ENCODE assay signal across 15 cellular contexts in the genomic region with DNA sequence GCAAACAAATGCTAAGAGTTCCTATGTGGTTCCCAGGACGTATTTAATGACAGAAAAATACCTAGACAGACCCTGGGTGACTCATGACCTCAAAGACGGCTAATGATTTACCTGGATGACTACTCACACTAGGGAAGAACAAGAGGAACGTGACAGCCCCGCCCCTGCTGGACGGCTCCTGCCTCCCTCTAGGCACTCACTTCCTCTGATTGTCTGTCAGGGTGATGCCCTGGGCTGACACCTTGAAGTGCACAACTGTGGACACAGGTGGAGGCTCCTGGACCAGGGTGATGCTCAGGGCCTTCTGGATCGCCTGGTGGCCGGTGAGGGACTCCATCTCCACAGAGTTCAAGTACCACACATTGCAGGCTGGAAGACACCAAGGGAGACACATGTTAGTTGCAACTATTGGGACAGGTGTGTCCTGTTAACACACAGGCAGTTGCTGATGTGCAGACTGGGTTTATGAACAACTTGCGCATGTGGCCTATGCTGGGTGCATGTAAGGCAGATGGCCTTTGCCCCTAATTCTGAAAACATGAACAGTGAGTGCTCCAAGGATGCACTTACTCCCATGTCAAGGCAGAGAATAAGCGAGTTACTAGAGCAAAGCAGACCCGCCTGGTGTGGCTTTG.
DNase-seq lines count a peak whose midpoint lies in the region; ATAC-seq, FAIRE-seq and TF ChIP-seq lines count a peak whose summit lies in the region.
"Had no signal": no experiment of that assay in that cellular context is flagged by ENCODE, and none has a peak within 500 bp of the region (broad histone marks: within the 10 kb centered on the region; RNA-seq: fewer than 3 reads in every experiment).

No MANE protein-coding gene starts in this region.

- no peaks in the 10 kb centered on the region for H3K27me3 ChIP-seq in ascending aorta

- intact Hi-C loops in kidney (cut with DNase I) (no loop called here), sciatic nerve (cut with DNase I) (no loop called here), ascending aorta (cut with DNase I) (no loop called here)

- no peak overlapping the region for H3K9ac ChIP-seq in kidney (ENCODE audit: low read length in 2 of 2)
- H3K9ac ChIP-seq: parathyroid adenoma had no signal

- H3K4me1 ChIP-seq in kidney (ENCODE audit: control insufficient read depth in 1 of 2, insufficient read depth in 1 of 2, low read depth in 1 of 2, low read length in 2 of 2), result peaks cover 0 to 19% of the 10 kb centered on the region in 2 donors
- no peaks in the 10 kb centered on the region for H3K4me1 ChIP-seq in ascending aorta

- no peak for FAIRE-seq in kidney (lab: Jason Lieb, UNC)
- no peak for FAIRE-seq in D721Med (lab: Jason Lieb, UNC)

- peak; percentile 79 for DNase-seq in LoVo (ENCODE audit: low spot score)
- peak; percentile 82 for DNase-seq in kidney
- DNase-seq in sciatic nerve (ENCODE audit: low spot score), result peak; percentile 45
- DNase-seq in D721Med (ENCODE audit: insufficient read length, low spot score), result no peak
- DNase-seq in ascending aorta (ENCODE audit: low spot score in 2 of 2), result no peak
- no peak for DNase-seq in ecto neural progenitor cell (ENCODE audit: low spot score)
- DNase-seq: activated CD4-positive, CD25-positive, alpha-beta regulatory T cell; activated CD8-positive, alpha-beta memory T cell treated with anti-CD3 and anti-CD28 coated beads, Interleukin-2, amount 10 ng/mL, durations not matched to agents 7 days and 5 days; effector memory CD8-positive, alpha-beta T cell; foreskin melanocyte; Karpas-422; midbrain; NCI-H1436 had no signal

- TF ChIP-seq CTCF in kidney (IDR thresholded peaks at IDR 0.05; ENCODE audit: borderline replicate concordance, extremely low read depth, insufficient read depth) (no peak), D721Med (IDR thresholded peaks at IDR 0.05; ENCODE audit: insufficient read depth, missing control alignments) (no peak), ascending aorta (IDR thresholded peaks at IDR 0.05) (no peak)

- H3K9me3 ChIP-seq in kidney (ENCODE audit: control insufficient read depth in 1 of 2, low read length in 2 of 2), result no peaks in the 10 kb centered on the region
- H3K9me3 ChIP-seq in ascending aorta, result no peaks in the 10 kb centered on the region

- peak; percentile 80 for ATAC-seq in GM19438 (IDR thresholded peaks at IDR 0.05; ENCODE audit: low read depth, unreplicated experiment)
- ATAC-seq in sciatic nerve, result no peak
- ATAC-seq: activated CD8-positive, alpha-beta memory T cell treated with anti-CD3 and anti-CD28 coated beads, Interleukin-2, amount 10 ng/mL, durations not matched to agents 7 days and 5 days; effector memory CD8-positive, alpha-beta T cell had no signal

- H3K4me3 ChIP-seq in kidney (ENCODE audit: low read length in 2 of 2) (no peak overlapping the region), ascending aorta (no peak overlapping the region)

- H3K36me3 ChIP-seq in kidney (ENCODE audit: control insufficient read depth in 1 of 2, insufficient read depth in 2 of 2, low read length in 2 of 2) (peaks cover 56 to 75% of the 10 kb centered on the region in 2 donors), ascending aorta (peaks cover 42 to 88% of the 10 kb centered on the region in 2 donors)

- H3K27ac ChIP-seq in kidney (ENCODE audit: low read depth in 2 of 2, low read length in 2 of 2), result peak overlapping the region in 1 of 2 donors; percentile 10
- H3K27ac ChIP-seq in ascending aorta, result no peak overlapping the region
- H3K27ac ChIP-seq: parathyroid adenoma had no signal

Comparison
In these comparisons a context has a peak if more than half of its experiments do, and no peak if none do; other contexts are left out.
1. DNase-seq: peak in LoVo (single experiment), kidney (single experiment) and sciatic nerve (single experiment); none in D721Med (single experiment), ascending aorta (0 of 2) and ecto neural progenitor cell (single experiment).